ENCODE assay signal across 21 cellular contexts in the genomic region with DNA sequence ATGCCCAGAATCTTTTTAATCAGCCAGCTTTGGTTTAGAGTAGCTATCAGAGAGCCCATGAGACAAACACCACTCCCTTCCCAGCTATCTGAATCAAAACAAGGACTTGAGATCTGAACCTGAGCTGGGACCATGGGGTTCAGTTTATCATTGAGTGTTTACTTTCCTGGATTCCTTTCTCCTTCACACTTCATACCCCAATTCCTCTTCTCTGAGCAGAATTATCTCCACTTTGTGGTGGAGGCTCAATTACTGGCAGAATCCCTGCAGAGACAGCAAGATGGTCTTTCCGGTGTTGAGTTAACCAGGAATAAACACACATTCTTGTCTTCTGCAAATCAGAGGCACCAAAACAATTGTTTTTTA.
"Had no signal": no experiment of that assay in that cellular context is flagged by ENCODE, and none has a peak within 500 bp of the region (broad histone marks: within the 10 kb centered on the region; RNA-seq: fewer than 3 reads in every experiment).

No MANE protein-coding gene starts in this region.

- H3K4me1 ChIP-seq: foreskin keratinocyte, left lung, neural progenitor cell, upper lobe of left lung had no signal

- H3K36me3 Mint-ChIP-seq: activated naive CD8-positive, alpha-beta T cell treated with anti-CD3 and anti-CD28 coated beads for 36 hours; mesothelial cell of epicardium; naive thymus-derived CD8-positive, alpha-beta T cell; neural progenitor cell; WTC11 had no signal

- H3K27ac ChIP-seq: foreskin keratinocyte, left lung, neural progenitor cell, upper lobe of left lung had no signal

- H3K4me3 Mint-ChIP-seq: activated naive CD8-positive, alpha-beta T cell treated with anti-CD3 and anti-CD28 coated beads for 36 hours; activated T-cell treated with anti-CD3 and anti-CD28 coated beads, Interleukin-2, amount 50 U/mL, for 24 hours; activated T-helper 17 cell treated with anti-CD3 and anti-CD28 coated beads, Interleukin-2, amount 50 U/mL, for 72 hours; mesothelial cell of epicardium; naive thymus-derived CD8-positive, alpha-beta T cell; neural progenitor cell; WTC11 had no signal

- ATAC-seq: foreskin keratinocyte; left lung; naive thymus-derived CD8-positive, alpha-beta T cell; WTC11 had no signal

- DNase-seq: activated CD4-positive, alpha-beta T cell treated with anti-CD3 and anti-CD28 coated beads, Interleukin-2, amount 50 U/mL, for 4 hours; activated CD8-positive, alpha-beta memory T cell treated with anti-CD3 and anti-CD28 coated beads for 24 hours; activated CD8-positive, alpha-beta memory T cell treated with anti-CD3 and anti-CD28 coated beads, Interleukin-2, amount 50 U/mL, for 4 hours; activated naive CD8-positive, alpha-beta T cell treated with anti-CD3 and anti-CD28 coated beads for 36 hours; activated T-cell treated with anti-CD3 and anti-CD28 coated beads, Interleukin-2, amount 50 U/mL, for 24 hours; amniotic stem cell; cerebellar nuclear complex; effector CD4-positive, alpha-beta T cell; foreskin keratinocyte; left lung; naive thymus-derived CD8-positive, alpha-beta T cell; retina; stimulated activated CD4-positive, alpha-beta T cell treated with anti-CD3 and anti-CD28 coated beads, Interleukin-4, amount 100 ng/mL, for 1 hour; stimulated activated naive CD4-positive, alpha-beta T cell; T-helper 9 cell; upper lobe of left lung had no signal

- H3K9ac ChIP-seq: neural progenitor cell had no signal

- H3K4me2 ChIP-seq: neural progenitor cell had no signal

- H3K36me3 ChIP-seq: left lung, neural progenitor cell, upper lobe of left lung had no signal

- H3K9me3 Mint-ChIP-seq: activated naive CD8-positive, alpha-beta T cell treated with anti-CD3 and anti-CD28 coated beads for 36 hours; activated T-cell treated with anti-CD3 and anti-CD28 coated beads, Interleukin-2, amount 50 U/mL, for 24 hours; activated T-helper 17 cell treated with anti-CD3 and anti-CD28 coated beads, Interleukin-2, amount 50 U/mL, for 72 hours; mesothelial cell of epicardium; naive thymus-derived CD8-positive, alpha-beta T cell; neural progenitor cell; WTC11 had no signal

- H3K27me3 ChIP-seq: foreskin keratinocyte, left lung, neural progenitor cell, upper lobe of left lung had no signal

- H2AFZ ChIP-seq: neural progenitor cell had no signal

- H3K27ac Mint-ChIP-seq: activated naive CD8-positive, alpha-beta T cell treated with anti-CD3 and anti-CD28 coated beads for 36 hours; activated T-cell treated with anti-CD3 and anti-CD28 coated beads, Interleukin-2, amount 50 U/mL, for 24 hours; activated T-helper 17 cell treated with anti-CD3 and anti-CD28 coated beads, Interleukin-2, amount 50 U/mL, for 72 hours; mesothelial cell of epicardium; naive thymus-derived CD8-positive, alpha-beta T cell; neural progenitor cell; WTC11 had no signal

- H3K9me3 ChIP-seq: left lung, upper lobe of left lung had no signal

- H3K4me3 ChIP-seq: left lung, lung, neural progenitor cell, upper lobe of left lung had no signal

- H3K4me1 Mint-ChIP-seq: activated naive CD8-positive, alpha-beta T cell treated with anti-CD3 and anti-CD28 coated beads for 36 hours; activated T-helper 17 cell treated with anti-CD3 and anti-CD28 coated beads, Interleukin-2, amount 50 U/mL, for 72 hours; naive thymus-derived CD8-positive, alpha-beta T cell had no signal
